Comparison of ENCODE assay signal across 2 cellular contexts in the genomic region with DNA sequence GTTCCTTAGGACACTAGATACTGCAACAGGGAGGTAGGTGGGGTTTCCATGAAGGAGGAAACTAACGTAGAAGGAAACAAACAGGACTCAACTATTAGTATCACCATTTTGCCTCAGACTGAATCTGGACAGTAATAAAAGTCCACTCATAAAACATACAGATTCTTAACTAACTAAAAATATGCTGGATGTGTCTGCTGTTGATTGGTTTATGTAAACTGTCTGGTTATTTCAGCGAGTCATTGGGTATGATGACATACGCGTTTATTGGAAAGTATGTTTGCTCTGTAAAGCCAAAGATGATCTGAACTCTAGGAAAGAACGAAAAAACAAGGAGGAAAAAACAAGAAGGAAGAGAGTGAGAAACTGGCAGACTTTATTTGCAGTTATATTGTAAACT.
TF ChIP-seq lines count a peak whose summit lies in the region.

No MANE protein-coding gene starts in this region.

TF ChIP-seq in GM23338, 12 proteins besides CTCF, POLR2A, EP300 and RAD21 (continued from another document):
- TF ChIP-seq ZNF114 (CRISPR knock-in tag; IDR thresholded peaks at IDR 0.05) (no peak), ZNF331 (CRISPR knock-in tag; IDR thresholded peaks at IDR 0.05; ENCODE audit: low read depth) (no peak), CREB1 (CRISPR knock-in tag; IDR thresholded peaks at IDR 0.05; ENCODE audit: low read depth) (no peak)

TF ChIP-seq in H1, 55 proteins besides CTCF, POLR2A, EP300 and RAD21 (continued from another document):
- TF ChIP-seq SIN3A (conservative IDR thresholded peaks at IDR 0.05 in 1 of 2, IDR thresholded peaks at IDR 0.05 in 1 of 2; ENCODE audit: low read depth in 1 of 2, low read length in 2 of 2) (no peak), CTBP2 (IDR thresholded peaks at IDR 0.05; ENCODE audit: borderline replicate concordance, insufficient read depth, insufficient read length, low read length) (no peak), CBX8 (IDR thresholded peaks at IDR 0.05; ENCODE audit: borderline replicate concordance, low read depth, low read length) (no peak), JUND (IDR thresholded peaks at IDR 0.05; ENCODE audit: low read length) (no peak), ZNF274 (IDR thresholded peaks at IDR 0.05; ENCODE audit: borderline replicate concordance, extremely low read depth, low read length) (no peak), KDM4A (IDR thresholded peaks at IDR 0.05; ENCODE audit: low read depth, low read length, severe bottlenecking) (no peak), GABPA (IDR thresholded peaks at IDR 0.05; ENCODE audit: borderline replicate concordance, insufficient read depth, low read length) (no peak), SIRT6 (IDR thresholded peaks at IDR 0.05; ENCODE audit: low read length) (no peak), TAF1 (IDR thresholded peaks at IDR 0.05; ENCODE audit: low read depth, low read length) (no peak), SP4 (IDR thresholded peaks at IDR 0.05; ENCODE audit: low read length) (no peak), TCF12 (IDR thresholded peaks at IDR 0.05; ENCODE audit: low read depth, low read length) (no peak), RBBP5 (IDR thresholded peaks at IDR 0.05; ENCODE audit: borderline replicate concordance, low read depth, low read length) (no peak), RFX5 (IDR thresholded peaks at IDR 0.05; ENCODE audit: borderline replicate concordance, low read depth, low read length) (no peak), CREB1 (IDR thresholded peaks at IDR 0.05) (no peak), TBP (IDR thresholded peaks at IDR 0.05; ENCODE audit: low read depth, low read length) (no peak)
- TF ChIP-seq, protein P1, sequence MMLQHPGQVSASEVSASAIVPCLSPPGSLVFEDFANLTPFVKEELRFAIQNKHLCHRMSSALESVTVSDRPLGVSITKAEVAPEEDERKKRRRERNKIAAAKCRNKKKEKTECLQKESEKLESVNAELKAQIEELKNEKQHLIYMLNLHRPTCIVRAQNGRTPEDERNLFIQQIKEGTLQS (IDR thresholded peaks at IDR 0.05; ENCODE audit: insufficient read depth, low read depth, low read length) = no peak
- TF ChIP-seq, protein P2, sequence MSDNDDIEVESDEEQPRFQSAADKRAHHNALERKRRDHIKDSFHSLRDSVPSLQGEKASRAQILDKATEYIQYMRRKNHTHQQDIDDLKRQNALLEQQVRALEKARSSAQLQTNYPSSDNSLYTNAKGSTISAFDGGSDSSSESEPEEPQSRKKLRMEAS (IDR thresholded peaks at IDR 0.05) = no peak
- TF ChIP-seq, protein P3, sequence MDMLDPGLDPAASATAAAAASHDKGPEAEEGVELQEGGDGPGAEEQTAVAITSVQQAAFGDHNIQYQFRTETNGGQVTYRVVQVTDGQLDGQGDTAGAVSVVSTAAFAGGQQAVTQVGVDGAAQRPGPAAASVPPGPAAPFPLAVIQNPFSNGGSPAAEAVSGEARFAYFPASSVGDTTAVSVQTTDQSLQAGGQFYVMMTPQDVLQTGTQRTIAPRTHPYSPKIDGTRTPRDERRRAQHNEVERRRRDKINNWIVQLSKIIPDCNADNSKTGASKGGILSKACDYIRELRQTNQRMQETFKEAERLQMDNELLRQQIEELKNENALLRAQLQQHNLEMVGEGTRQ (IDR thresholded peaks at IDR 0.05; ENCODE audit: low read length) = no peak
